ENCODE assay signal across 11 cellular contexts in genomic region chr18:37956902-37957301, GRCh38.
A peak's percentile ranks its signal among the peaks of the same experiment; 100 is the strongest.
DNase-seq lines count a peak whose midpoint lies in the region; ATAC-seq and TF ChIP-seq lines count a peak whose summit lies in the region.
"Had no signal": no experiment of that assay in that cellular context is flagged by ENCODE, and none has a peak within 500 bp of the region (broad histone marks: within the 10 kb centered on the region; RNA-seq: fewer than 3 reads in every experiment).

No MANE protein-coding gene starts in this region.

- DNase-seq in GM10266 (ENCODE audit: extremely low spot score): peak; percentile 9
- peak; percentile 6 for DNase-seq in GM20000 (ENCODE audit: low spot score)
- peak; percentile 7 for DNase-seq in MV-4-11 (lab: John Stamatoyannopoulos, UW)
- DNase-seq in globus pallidus (ENCODE audit: low spot score): peak; percentile 16
- DNase-seq in inferior parietal cortex (ENCODE audit: extremely low spot score): no peak
- DNase-seq in NCI-H1417 (lab: John Stamatoyannopoulos, UW): no peak
- DNase-seq: Caco-2; CD4-positive, CD25-positive, alpha-beta regulatory T cell; NCI-H1694 treated with DMSO at 0.1 percent for 48 hours had no signal

- ATAC-seq in GM21367 (IDR thresholded peaks at IDR 0.05; ENCODE audit: unreplicated experiment): no peak
- ATAC-seq: Panc1 had no signal

- TF ChIP-seq CTCF in GM10266 (IDR thresholded peaks at IDR 0.05; ENCODE audit: control insufficient read depth, insufficient read depth, low read depth, missing control alignments) (no peak), GM20000 (IDR thresholded peaks at IDR 0.05; ENCODE audit: extremely low read depth, missing control alignments) (no peak)

Comparison
In these comparisons a context has a peak if more than half of its experiments do, and no peak if none do; other contexts are left out.
1. DNase-seq: peak in GM10266 (single experiment), GM20000 (single experiment), MV-4-11 (single experiment) and globus pallidus (single experiment); none in inferior parietal cortex (single experiment) and NCI-H1417 (0 of 3).